15 cellular contexts compared by ENCODE assay signal in genomic region chr4:148849581-148849980, GRCh38.
DNase-seq lines count a peak whose midpoint lies in the region; ATAC-seq, FAIRE-seq and TF ChIP-seq lines count a peak whose summit lies in the region.
"Had no signal": no experiment of that assay in that cellular context is flagged by ENCODE, and none has a peak within 500 bp of the region (broad histone marks: within the 10 kb centered on the region; RNA-seq: fewer than 3 reads in every experiment).

No MANE protein-coding gene starts in this region.

- H3K36me3 Mint-ChIP-seq in MCF 10A (ENCODE audit: insufficient read depth, unreplicated experiment) = no peaks in the 10 kb centered on the region

- H3K4me3 Mint-ChIP-seq in MCF 10A (ENCODE audit: unreplicated experiment) = no peak overlapping the region
- H3K4me3 Mint-ChIP-seq: B cell had no signal

- TF ChIP-seq RAD21 in liver (IDR thresholded peaks at IDR 0.05) (no peak), HepG2 (CRISPR knock-in tag; IDR thresholded peaks at IDR 0.05) (no peak)

- no peak overlapping the region for H3K27ac Mint-ChIP-seq in MCF 10A (ENCODE audit: low read depth, unreplicated experiment)
- H3K27ac Mint-ChIP-seq: B cell had no signal

- ATAC-seq in HepG2 (no peak), left lung (peak; percentile 22), HG02623 (IDR thresholded peaks at IDR 0.05; ENCODE audit: unreplicated experiment) (no peak)

- H3K27ac ChIP-seq in liver (ENCODE audit: low read depth in 1 of 2, low read length in 2 of 2) = peak overlapping the region; percentile 90 to 91
- no peak overlapping the region for H3K27ac ChIP-seq in HepG2 (ENCODE audit: extremely low read length, insufficient read depth, low read length)
- H3K27ac ChIP-seq in left lung = no peak overlapping the region

- H3K9me3 ChIP-seq in liver (ENCODE audit: control insufficient read depth in 4 of 4, low read length in 3 of 4) (no peaks in the 10 kb centered on the region), HepG2 (ENCODE audit: low read length) (peaks cover 28% of the 10 kb centered on the region), left lung (peaks cover 0 to 2% of the 10 kb centered on the region in 2 donors)
- H3K9me3 ChIP-seq: Caco-2 had no signal

- 97% methylated on average over 2 of the region's 2 CpGs for WGBS in liver
- 96% methylated on average over 2 of the region's 2 CpGs for WGBS in HepG2 (ENCODE audit: low lambda C conversion rate)

- intact Hi-C loops in HepG2 (cut with micrococcal nuclease; ENCODE audit: unreplicated experiment) = no loop called here
- intact Hi-C loops in left lung (cut with DNase I) = no loop called here
- intact Hi-C loops in MCF 10A (cut with micrococcal nuclease) = no loop called here

- H3K4me1 Mint-ChIP-seq in MCF 10A (ENCODE audit: insufficient read depth, unreplicated experiment) = peaks cover 20% of the 10 kb centered on the region
- H3K4me1 Mint-ChIP-seq: B cell had no signal

- H3K36me3 ChIP-seq in liver (ENCODE audit: control insufficient read depth in 4 of 4, insufficient read depth in 3 of 4, low read depth in 1 of 4, low read length in 3 of 4) = no peaks in the 10 kb centered on the region
- H3K36me3 ChIP-seq in HepG2 (replicated peaks in 1 of 2; ENCODE audit: control insufficient read depth in 1 of 2, insufficient read depth in 2 of 2, low read length in 2 of 2) = no peaks in the 10 kb centered on the region
- H3K36me3 ChIP-seq in left lung = no peaks in the 10 kb centered on the region

- H4K20me1 ChIP-seq in HepG2 (ENCODE audit: insufficient read depth, low read length) = no peaks in the 10 kb centered on the region

- H3K9me3 Mint-ChIP-seq in MCF 10A (ENCODE audit: unreplicated experiment) = no peaks in the 10 kb centered on the region

- POLR2A ChIA-PET in HepG2 (lab: Yijun Ruan, JAX) = no interaction called here
- POLR2A ChIA-PET in MCF 10A (lab: Yijun Ruan, JAX) = interaction anchor here (1.1 to 1.2 kb wide), 2 partner anchors 9 to 23 kb away, joined by 3 read pairs; no protein-coding TSS in a partner anchor

- CTCF ChIA-PET in HepG2 (lab: Yijun Ruan, JAX; ENCODE audit: low intra/inter-chr PET ratio, low total read pairs) = no interaction called here
- CTCF ChIA-PET in MCF 10A (lab: Yijun Ruan, JAX) = interaction anchor here (0.6 to 1.0 kb wide), 5 partner anchors 9 to 1393 kb away, joined by 3 read pairs; partner anchors contain the start of gene NR3C2

- H3K4me3 ChIP-seq in liver (ENCODE audit: low read depth in 1 of 3, low read length in 3 of 3) = no peak overlapping the region
- no peak overlapping the region for H3K4me3 ChIP-seq in HepG2 (replicated peaks in 1 of 3; ENCODE audit: insufficient read depth in 1 of 3, low read depth in 2 of 3, low read length in 3 of 3)
- H3K4me3 ChIP-seq in left lung = no peak overlapping the region

- H3K79me2 ChIP-seq in HepG2 (ENCODE audit: insufficient read depth, low read length) = no peaks in the 10 kb centered on the region

- H3K4me1 ChIP-seq in liver (ENCODE audit: control insufficient read depth in 4 of 4, insufficient read depth in 4 of 4, low read length in 3 of 4) = peaks cover 4 to 9% (median 6%) of the 10 kb centered on the region in 4 donors
- peaks cover 7% of the 10 kb centered on the region for H3K4me1 ChIP-seq in HepG2 (ENCODE audit: insufficient read depth, low read length)
- no peaks in the 10 kb centered on the region for H3K4me1 ChIP-seq in left lung

- H3K27me3 Mint-ChIP-seq in MCF 10A (ENCODE audit: insufficient read depth, unreplicated experiment) = no peaks in the 10 kb centered on the region
- H3K27me3 Mint-ChIP-seq: B cell had no signal

- no TSS peak for BruUV-seq in HepG2 (replicated peaks; lab: Mats Ljungman, UMichigan)
- BruUV-seq in MCF 10A (replicated peaks; lab: Mats Ljungman, UMichigan) = no TSS peak

- H3K9ac ChIP-seq in liver (ENCODE audit: low read depth in 1 of 2, low read length in 2 of 2) (no peak overlapping the region), HepG2 (ENCODE audit: insufficient read depth, low read depth, low read length) (no peak overlapping the region)

- H3K4me2 ChIP-seq in HepG2 (ENCODE audit: low read depth, low read length) = no peak overlapping the region

- TF ChIP-seq EP300 in HepG2 (IDR thresholded peaks at IDR 0.05; ENCODE audit: low read depth in 2 of 2, low read length in 2 of 2) = no peak
- no peak for TF ChIP-seq EP300 in HepG2 (CRISPR knock-in tag; IDR thresholded peaks at IDR 0.05; ENCODE audit: borderline replicate concordance)

- in situ Hi-C loops in HepG2 (cut with HindIII; ENCODE audit: extremely low pct_ligation_motif_present, low pct_unique_long_range_greater_than_20kb) = no loop called here

- no peak overlapping the region for H2AFZ ChIP-seq in HepG2 (ENCODE audit: low read length)

- FAIRE-seq in HepG2 (lab: Jason Lieb, UNC) = no peak
- FAIRE-seq: G401.6 had no signal

- no peaks in the 10 kb centered on the region for H3K27me3 ChIP-seq in liver (ENCODE audit: control insufficient read depth in 4 of 4, insufficient read depth in 4 of 4, low read length in 3 of 4)
- H3K27me3 ChIP-seq in HepG2 (ENCODE audit: control insufficient read depth in 1 of 2, insufficient read depth in 2 of 2, low read length in 2 of 2) = no peaks in the 10 kb centered on the region
- no peaks in the 10 kb centered on the region for H3K27me3 ChIP-seq in left lung

- TF ChIP-seq CTCF in liver (IDR thresholded peaks at IDR 0.05; ENCODE audit: low read depth, low read length, missing input control) (no peak), HepG2 (CRISPR knock-in tag; IDR thresholded peaks at IDR 0.05) (no peak), left lung (IDR thresholded peaks at IDR 0.05) (no peak), MCF 10A (IDR thresholded peaks at IDR 0.05; ENCODE audit: unreplicated experiment) (no peak)

- DNase-seq in HepG2 (ENCODE audit: low spot score) (no peak), left lung (no peak), renal cortical epithelial cell (ENCODE audit: low read depth) (peak; percentile 63), COLO668 (lab: John Stamatoyannopoulos, UW; ENCODE audit: unreplicated experiment) (no peak), MCF 10A (ENCODE audit: unreplicated experiment) (no peak)
- DNase-seq in stimulated activated CD4-positive, alpha-beta T cell treated with anti-CD3 and anti-CD28 coated beads, Interleukin-2, amount 100 ng/mL, for 48 hours = no peak
- DNase-seq: NCI-H1105, NCI-H1694, RPMI8226, SHP77 treated with DMSO at 0.1 percent for 48 hours had no signal

- no peak for TF ChIP-seq POLR2A in HepG2 (IDR thresholded peaks at IDR 0.05; ENCODE audit: insufficient read depth in 1 of 2, low read depth in 2 of 2, low read length in 2 of 2)

TF ChIP-seq in liver, 16 proteins besides CTCF, POLR2A, EP300 and RAD21 (continues in another document):
- TF ChIP-seq HNF4A (conservative IDR thresholded peaks at IDR 0.05) (no peak), GABPA (IDR thresholded peaks at IDR 0.05 in 1 of 2, conservative IDR thresholded peaks at IDR 0.05 in 1 of 2) (no peak), HNF4G (IDR thresholded peaks at IDR 0.05) (no peak), SP1 (IDR thresholded peaks at IDR 0.05) (no peak), EGR1 (IDR thresholded peaks at IDR 0.05; ENCODE audit: low read depth in 2 of 2) (no peak), FOXA2 (IDR thresholded peaks at IDR 0.05) (no peak)

TF ChIP-seq in HepG2, 621 proteins besides CTCF, POLR2A, EP300 and RAD21:
- no peak for TF ChIP-seq MTF1 (CRISPR knock-in tag; IDR thresholded peaks at IDR 0.05)
- TF ChIP-seq HDAC6 (IDR thresholded peaks at IDR 0.05; ENCODE audit: low read depth, low read length) = no peak
- no peak for TF ChIP-seq KDM5B (CRISPR knock-in tag; IDR thresholded peaks at IDR 0.05; ENCODE audit: borderline replicate concordance)
- TF ChIP-seq MATR3 (CRISPR knock-in tag; IDR thresholded peaks at IDR 0.05) = no peak
- TF ChIP-seq ZNF124 (CRISPR knock-in tag; IDR thresholded peaks at IDR 0.05) = no peak
- no peak for TF ChIP-seq ZFX (CRISPR knock-in tag; IDR thresholded peaks at IDR 0.05; ENCODE audit: low read depth)
- no peak for TF ChIP-seq ZNF335 (CRISPR knock-in tag; IDR thresholded peaks at IDR 0.05)
- no peak for TF ChIP-seq STAG1 (CRISPR knock-in tag; IDR thresholded peaks at IDR 0.05)

Comparison
In these comparisons a context has a peak if more than half of its experiments do, and no peak if none do; other contexts are left out.
1. H3K27ac ChIP-seq: peak in liver (2 of 2); none in HepG2 (single experiment) and left lung (0 of 2).